Comparison of ENCODE assay signal across 22 cellular contexts in genomic region chr14:71415404-71415690, GRCh38.
DNase-seq lines count a peak whose midpoint lies in the region; ATAC-seq and TF ChIP-seq lines count a peak whose summit lies in the region.
"Had no signal": no experiment of that assay in that cellular context is flagged by ENCODE, and none has a peak within 500 bp of the region (broad histone marks: within the 10 kb centered on the region; RNA-seq: fewer than 3 reads in every experiment).

No MANE protein-coding gene starts in this region.

- 6 to 24% methylated on average over 1 of the region's 1 CpG for whole genome bisulfite sequencing in thyroid gland, 2 donors

- no peak for TF ChIP-seq POLR2A in thyroid gland (IDR thresholded peaks at IDR 0.05)

- no peaks in the 10 kb centered on the region for H3K9me3 ChIP-seq in thyroid gland
- H3K9me3 ChIP-seq: prostate gland, upper lobe of left lung had no signal

- H3K4me1 ChIP-seq in thyroid gland = peaks cover 34% of the 10 kb centered on the region in 2 donors
- H3K4me1 ChIP-seq: prostate gland had no signal

- no peaks in the 10 kb centered on the region for H3K27me3 ChIP-seq in thyroid gland
- H3K27me3 ChIP-seq: upper lobe of left lung had no signal

- ATAC-seq in HG03097 (IDR thresholded peaks at IDR 0.05; ENCODE audit: low FRiP score, unreplicated experiment) = no peak
- ATAC-seq: stimulated activated memory B cell treated with anti-CD40 and anti-IgM and Interleukin-4, amounts not matched to agents 10 μg/mL and 1 μg/mL and 100 μg/mL, for 72 hours had no signal

- TF ChIP-seq CTCF in foreskin fibroblast (IDR thresholded peaks at IDR 0.05; ENCODE audit: low read depth, low read length) (no peak), thyroid gland (IDR thresholded peaks at IDR 0.05) (no peak)

- H3K27ac ChIP-seq in thyroid gland = peak overlapping the region; percentile 26 to 73 (median 27)
- H3K27ac ChIP-seq: 22Rv1, prostate gland, upper lobe of left lung had no signal

- intact Hi-C loops in thyroid gland (cut with DNase I) = no loop called here

- H3K36me3 ChIP-seq in thyroid gland = no peaks in the 10 kb centered on the region
- H3K36me3 ChIP-seq: prostate gland, upper lobe of left lung had no signal

- DNase-seq in NCI-H2227 treated with DMSO at 0.1 percent for 48 hours (lab: John Stamatoyannopoulos, UW) = peak; percentile 30
- DNase-seq in NCI-H2227 (lab: John Stamatoyannopoulos, UW; ENCODE audit: unreplicated experiment) = no peak
- DNase-seq in astrocyte of the hippocampus (ENCODE audit: low read depth, low spot score) = peak; percentile 51
- peak; percentile 45 to 78 for DNase-seq in foreskin fibroblast
- peak; percentile 30 to 34 for DNase-seq in thyroid gland
- DNase-seq in kidney glomerular epithelial cell (lab: John Stamatoyannopoulos, UW) = no peak
- DNase-seq in T-helper 9 cell = no peak
- DNase-seq: activated B cell treated with CpG ODN at 0.5 μM for 24 hours; activated CD8-positive, alpha-beta memory T cell treated with anti-CD3 and anti-CD28 coated beads for 24 hours; central memory CD4-positive, alpha-beta T cell; DMS153; effector memory CD4-positive, alpha-beta T cell; Karpas-422; NCI-H1417 treated with DMSO at 0.1 percent for 48 hours; NCI-H446; SIG-M5; stimulated activated CD4-positive, alpha-beta T cell treated with anti-CD3 and anti-CD28 coated beads, Interleukin-12 subunit alpha, Interleukin-12 subunit beta, amount 100 ng/mL, for 4 hours; upper lobe of left lung had no signal

- no peak overlapping the region for H3K4me3 ChIP-seq in foreskin fibroblast (ENCODE audit: low read depth in 1 of 2, low read length in 2 of 2)
- no peak overlapping the region for H3K4me3 ChIP-seq in thyroid gland (replicated peaks in 1 of 3)
- H3K4me3 ChIP-seq: prostate gland, upper lobe of left lung had no signal

Comparison
In these comparisons a context has a peak if more than half of its experiments do, and no peak if none do; other contexts are left out.
1. DNase-seq: peak in NCI-H2227 treated with DMSO at 0.1 percent for 48 hours (single experiment), astrocyte of the hippocampus (single experiment), foreskin fibroblast (2 of 2) and thyroid gland (2 of 2); none in NCI-H2227 (single experiment), kidney glomerular epithelial cell (single experiment) and T-helper 9 cell (single experiment).